Comparison of ENCODE assay signal across 20 cellular contexts in genomic region chr1:34405266-34405959, GRCh38.
"Had no signal": no experiment of that assay in that cellular context is flagged by ENCODE, and none has a peak within 500 bp of the region (broad histone marks: within the 10 kb centered on the region; RNA-seq: fewer than 3 reads in every experiment).

No MANE protein-coding gene starts in this region.

- H3K9me3 ChIP-seq: SJSA1 had no signal

- H3K4me2 ChIP-seq: KMS-11 had no signal

- DNase-seq: Kasumi-1, MM.1S, NCI-H1092 treated with DMSO at 0.1 percent for 48 hours, NCI-H1436, NCI-H187, NCI-H2029, NCI-H2081 treated with DMSO at 0.1 percent for 48 hours, NCI-H226, NCI-H446, NCI-H510A, NCI-H524 treated with DMSO at 0.1 percent for 48 hours, NCI-H69, Right ventricle myocardium superior, RPMI8226, SIG-M5 had no signal

- H3K4me1 ChIP-seq: SJSA1 had no signal

- H3K9ac ChIP-seq: KMS-11 had no signal

- FAIRE-seq: K562, RCC 7860 had no signal

- H3K27me3 ChIP-seq: SJSA1 had no signal

- H3K36me3 ChIP-seq: SJSA1 had no signal

- H3K27ac ChIP-seq: KMS-11, SJSA1, SK-N-MC had no signal

- ATAC-seq: K562 had no signal

- H3K4me3 ChIP-seq: K562, SJSA1, SK-N-MC had no signal
